ENCODE assay signal across 1 cellular context in genomic region chr3:191261304-191261638, GRCh38.
TF ChIP-seq lines count a peak whose summit lies in the region.

No MANE protein-coding gene starts in this region.

TF ChIP-seq in WTC11, 78 proteins besides CTCF, POLR2A, EP300 and RAD21 (continued from another document):
- TF ChIP-seq ZNF532 (CRISPR knock-in tag; IDR thresholded peaks at IDR 0.05; ENCODE audit: borderline replicate concordance): no peak
